In genomic region chr9:38318755-38319495, GRCh38 we compare ENCODE assay signal across 8 cellular contexts.
A peak's percentile ranks its signal among the peaks of the same experiment; 100 is the strongest.
DNase-seq lines count a peak whose midpoint lies in the region; ATAC-seq, FAIRE-seq and TF ChIP-seq lines count a peak whose summit lies in the region.

No MANE protein-coding gene starts in this region.

- ATAC-seq in GM21526 (IDR thresholded peaks at IDR 0.05; ENCODE audit: low FRiP score, unreplicated experiment) (peak; percentile 84), foreskin keratinocyte (peak; percentile 90)
- ATAC-seq in effector memory CD8-positive, alpha-beta T cell (replicated peaks) = no peak

- H3K27me3 Mint-ChIP-seq in IgD-negative memory B cell = peaks cover 2% of the 10 kb centered on the region
- peaks cover 28 to 29% of the 10 kb centered on the region in 2 donors for H3K27me3 Mint-ChIP-seq in effector memory CD8-positive, alpha-beta T cell

- H3K27ac ChIP-seq in foreskin keratinocyte = peak overlapping the region; percentile 55

- peaks cover 4 to 15% (median 6%) of the 10 kb centered on the region in 3 donors for H3K4me1 Mint-ChIP-seq in IgD-negative memory B cell
- no peaks in the 10 kb centered on the region for H3K4me1 Mint-ChIP-seq in effector memory CD8-positive, alpha-beta T cell (ENCODE audit: low read depth in 2 of 2)

- DNase-seq in GM12891 (ENCODE audit: insufficient read length, low spot score) (no peak), foreskin keratinocyte (peak; percentile 69 to 76), epidermal melanocyte (ENCODE audit: insufficient read length, low spot score) (no peak), ureter (ENCODE audit: low spot score) (no peak), GF-D8 (lab: John Stamatoyannopoulos, UW) (no peak)
- no peak for DNase-seq in effector memory CD8-positive, alpha-beta T cell

- TF ChIP-seq CTCF in foreskin keratinocyte (conservative IDR thresholded peaks at IDR 0.05) = no peak

- H3K4me1 ChIP-seq in foreskin keratinocyte = peaks cover 6% of the 10 kb centered on the region

- peak; percentile 91 for FAIRE-seq in GM12891 (lab: Jason Lieb, UNC)

- H3K4me3 Mint-ChIP-seq in IgD-negative memory B cell = peak overlapping the region in 1 of 4 donors; percentile 67
- no peak overlapping the region for H3K4me3 Mint-ChIP-seq in effector memory CD8-positive, alpha-beta T cell

- H3K9me3 Mint-ChIP-seq in IgD-negative memory B cell = peaks cover 0 to 3% (median 2%) of the 10 kb centered on the region in 3 donors
- H3K9me3 Mint-ChIP-seq in effector memory CD8-positive, alpha-beta T cell = no peaks in the 10 kb centered on the region

- H3K27me3 ChIP-seq in foreskin keratinocyte = peaks cover 8% of the 10 kb centered on the region

- TF ChIP-seq POLR2A in GM12891 (IDR thresholded peaks at IDR 0.05; ENCODE audit: low read depth, low read length) = no peak

- H3K27ac Mint-ChIP-seq in IgD-negative memory B cell = peak overlapping the region; percentile 49 to 96 (median 75)
- no peak overlapping the region for H3K27ac Mint-ChIP-seq in effector memory CD8-positive, alpha-beta T cell

- H3K36me3 Mint-ChIP-seq in IgD-negative memory B cell = peaks cover 2% of the 10 kb centered on the region
- H3K36me3 Mint-ChIP-seq in effector memory CD8-positive, alpha-beta T cell (ENCODE audit: insufficient read depth) = no peaks in the 10 kb centered on the region

TF ChIP-seq in GM12891, 5 proteins besides CTCF, POLR2A, EP300 and RAD21:
- no peak for TF ChIP-seq POLR2AphosphoS5 (IDR thresholded peaks at IDR 0.05; ENCODE audit: low read depth, low read length)
- TF ChIP-seq PAX5 (IDR thresholded peaks at IDR 0.05; ENCODE audit: insufficient read depth, low read length, severe bottlenecking) = no peak
- TF ChIP-seq POU2F2 (IDR thresholded peaks at IDR 0.05; ENCODE audit: low read depth, low read length) = peak; percentile 67; the same call in 1 of the 2 replicates
- no peak for TF ChIP-seq SPI1 (IDR thresholded peaks at IDR 0.05; ENCODE audit: low read depth, low read length)
TF ChIP-seq in GM12891: peak in this region for 1.

Comparison
In these comparisons a context has a peak if more than half of its experiments do, and no peak if none do; other contexts are left out.
1. DNase-seq: peak in foreskin keratinocyte (2 of 2); none in GM12891 (single experiment), epidermal melanocyte (single experiment), effector memory CD8-positive, alpha-beta T cell (0 of 3), ureter (single experiment) and GF-D8 (single experiment).
2. H3K27ac Mint-ChIP-seq: peak in IgD-negative memory B cell (3 of 3); none in effector memory CD8-positive, alpha-beta T cell (0 of 2).